31 cellular contexts compared by ENCODE assay signal in the genomic region with DNA sequence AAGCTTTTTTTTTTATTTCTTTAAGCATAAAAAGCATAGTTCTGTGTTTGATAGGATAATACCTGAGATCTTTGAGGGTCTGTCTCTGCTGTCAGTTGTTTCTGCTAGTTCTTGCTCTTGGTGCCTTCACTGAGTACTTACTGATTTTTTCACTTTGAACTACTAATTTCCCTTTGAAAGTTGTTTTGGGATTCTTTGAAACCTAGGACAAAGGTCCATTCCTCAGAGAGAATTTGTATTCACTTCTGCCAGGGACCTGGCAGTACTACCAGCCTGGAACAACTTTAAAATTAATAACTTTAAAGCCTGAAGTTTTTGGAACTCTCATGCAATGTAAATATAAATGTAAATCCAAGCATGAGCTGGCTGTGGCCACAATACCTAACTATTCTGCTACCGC.
"Had no signal": no experiment of that assay in that cellular context is flagged by ENCODE, and none has a peak within 500 bp of the region (broad histone marks: within the 10 kb centered on the region; RNA-seq: fewer than 3 reads in every experiment).

No MANE protein-coding gene starts in this region.

- H3K36me3 ChIP-seq: neural progenitor cell, ovary, spleen, suprapubic skin, tibial artery, transverse colon, upper lobe of right lung, uterus had no signal

- H3K79me2 ChIP-seq: parathyroid adenoma had no signal

- H3K27me3 ChIP-seq: neural progenitor cell, ovary, spleen, suprapubic skin, testis, tibial artery, transverse colon, upper lobe of right lung, uterus had no signal

- H3K27ac ChIP-seq: neural progenitor cell, ovary, parathyroid adenoma, psoas muscle, skin epidermis, spleen, suprapubic skin, testis, tibial artery, transverse colon, upper lobe of right lung, uterus had no signal

- H2AFZ ChIP-seq: neural progenitor cell, parathyroid adenoma had no signal

- DNase-seq: natural killer cell; occipital lobe; ovary; posterior cingulate gyrus; psoas muscle; right cardiac atrium; spleen; stimulated activated CD4-positive, alpha-beta T cell treated with anti-CD3 and anti-CD28 coated beads, Interleukin-12 subunit alpha, Interleukin-12 subunit beta, amount 100 ng/mL, for 4 hours; stimulated activated CD4-positive, alpha-beta T cell treated with anti-CD3 and anti-CD28 coated beads, Interleukin-1b, Interleukin-23, amount 100 ng/mL, for 48 hours; stimulated activated CD4-positive, alpha-beta T cell treated with anti-CD3 and anti-CD28 coated beads, Interleukin-4, amount 100 ng/mL, for 1 hour; stimulated activated CD4-positive, alpha-beta T cell treated with anti-CD3 and anti-CD28 coated beads, Interleukin-4, amount 100 ng/mL, for 4 hours; stimulated activated CD8-positive, alpha-beta memory T cell treated with anti-CD3 and anti-CD28 coated beads, Interleukin-4, amount 100 ng/mL, for 48 hours; stimulated activated naive CD4-positive, alpha-beta T cell; stimulated activated naive CD8-positive, alpha-beta T cell treated with anti-CD3 and anti-CD28 coated beads, Interleukin-15, amount 100 ng/mL, for 72 hours; stimulated activated naive CD8-positive, alpha-beta T cell treated with anti-CD3 and anti-CD28 coated beads, Interleukin-15, Interleukin-2, amounts not matched to agents 100 U/mL and 50 U/mL, for 24 hours; substantia nigra; testis; tibial artery; transverse colon; upper lobe of right lung; uterus had no signal

- ATAC-seq: natural killer cell; psoas muscle; right cardiac atrium; sciatic nerve; stimulated activated memory B cell treated with anti-CD40 and anti-IgM and Interleukin-4, amounts not matched to agents 10 μg/mL and 1 μg/mL and 100 μg/mL, for 72 hours; stimulated activated naive CD8-positive, alpha-beta T cell treated with anti-CD3 and anti-CD28 coated beads, Interleukin-15, amount 100 ng/mL, for 72 hours; stimulated activated naive CD8-positive, alpha-beta T cell treated with anti-CD3 and anti-CD28 coated beads, Interleukin-15, Interleukin-2, amounts not matched to agents 100 U/mL and 50 U/mL, for 24 hours; upper lobe of right lung had no signal

- H3K4me1 Mint-ChIP-seq: nephron; stimulated activated memory B cell treated with anti-CD40 and anti-IgM and Interleukin-4, amounts not matched to agents 10 μg/mL and 1 μg/mL and 100 μg/mL, for 72 hours had no signal

- H3K4me2 ChIP-seq: neural progenitor cell, smooth muscle cell had no signal

- H3K27me3 Mint-ChIP-seq: stimulated activated naive CD8-positive, alpha-beta T cell treated with anti-CD3 and anti-CD28 coated beads, Interleukin-15, amount 100 ng/mL, for 72 hours; type B pancreatic cell had no signal

- H3K9ac ChIP-seq: neural progenitor cell, parathyroid adenoma had no signal

- H3K36me3 Mint-ChIP-seq: natural killer cell; neural progenitor cell; stimulated activated memory B cell treated with anti-CD40 and anti-IgM and Interleukin-4, amounts not matched to agents 10 μg/mL and 1 μg/mL and 100 μg/mL, for 72 hours; type B pancreatic cell had no signal

- H3K4me1 ChIP-seq: parathyroid adenoma, psoas muscle, spleen, suprapubic skin, testis, tibial artery, upper lobe of right lung, uterus had no signal

- H3K27ac Mint-ChIP-seq: natural killer cell; nephron; neural progenitor cell; progenitor cell of endocrine pancreas; stimulated activated memory B cell treated with anti-CD40 and anti-IgM and Interleukin-4, amounts not matched to agents 10 μg/mL and 1 μg/mL and 100 μg/mL, for 72 hours; type B pancreatic cell had no signal

- H3K9me3 ChIP-seq: ovary, psoas muscle, spleen, suprapubic skin, testis, tibial artery, transverse colon, upper lobe of right lung, uterus had no signal

- H3K4me3 ChIP-seq: neural progenitor cell, ovary, psoas muscle, skin epidermis, smooth muscle cell, spleen, suprapubic skin, testis, tibial artery, transverse colon, upper lobe of right lung, uterus had no signal

- H3K4me3 Mint-ChIP-seq: natural killer cell; nephron; neural progenitor cell; stimulated activated memory B cell treated with anti-CD40 and anti-IgM and Interleukin-4, amounts not matched to agents 10 μg/mL and 1 μg/mL and 100 μg/mL, for 72 hours; stimulated activated naive CD8-positive, alpha-beta T cell treated with anti-CD3 and anti-CD28 coated beads, Interleukin-15, amount 100 ng/mL, for 72 hours; type B pancreatic cell had no signal

- H3K9me3 Mint-ChIP-seq: natural killer cell; nephron; neural progenitor cell; stimulated activated memory B cell treated with anti-CD40 and anti-IgM and Interleukin-4, amounts not matched to agents 10 μg/mL and 1 μg/mL and 100 μg/mL, for 72 hours; stimulated activated naive CD8-positive, alpha-beta T cell treated with anti-CD3 and anti-CD28 coated beads, Interleukin-15, amount 100 ng/mL, for 72 hours had no signal
